11 cellular contexts compared by ENCODE assay signal in genomic region chr21:45137612-45137937, GRCh38.
"Had no signal": no experiment of that assay in that cellular context is flagged by ENCODE, and none has a peak within 500 bp of the region (broad histone marks: within the 10 kb centered on the region; RNA-seq: fewer than 3 reads in every experiment).

No MANE protein-coding gene starts in this region.

- H3K4me3 Mint-ChIP-seq: activated CD4-positive, alpha-beta memory T cell treated with anti-CD3 and anti-CD28 coated beads for 36 hours; activated naive CD4-positive, alpha-beta T cell treated with anti-CD3 and anti-CD28 coated beads, Interleukin-2, amount 50 U/mL, for 24 hours; activated T-helper 17 cell treated with anti-CD3 and anti-CD28 coated beads, Interleukin-2, amount 50 U/mL, for 72 hours; memory B cell; nephron progenitor cell; T-helper 1 cell treated with Interleukin-12 subunit alpha and Interleukin-12 subunit beta and Interleukin-4 antibody, amounts not matched to agents 30 μg/mL and 1 μg/mL, for 36 hours had no signal

- H3K36me3 Mint-ChIP-seq: activated naive CD4-positive, alpha-beta T cell treated with anti-CD3 and anti-CD28 coated beads, Interleukin-2, amount 50 U/mL, for 24 hours had no signal

- H3K4me3 ChIP-seq: ovary, skin epidermis, thyroid gland, vagina had no signal

- H3K27me3 Mint-ChIP-seq: activated CD4-positive, alpha-beta memory T cell treated with anti-CD3 and anti-CD28 coated beads for 36 hours; activated naive CD4-positive, alpha-beta T cell treated with anti-CD3 and anti-CD28 coated beads, Interleukin-2, amount 50 U/mL, for 24 hours; activated T-helper 17 cell treated with anti-CD3 and anti-CD28 coated beads, Interleukin-2, amount 50 U/mL, for 72 hours; memory B cell had no signal

- H3K36me3 ChIP-seq: ovary, thyroid gland, vagina had no signal

- H3K27ac ChIP-seq: foreskin keratinocyte, ovary, skin epidermis, thyroid gland, vagina had no signal

- H3K9me3 Mint-ChIP-seq: activated CD4-positive, alpha-beta memory T cell treated with anti-CD3 and anti-CD28 coated beads for 36 hours; activated naive CD4-positive, alpha-beta T cell treated with anti-CD3 and anti-CD28 coated beads, Interleukin-2, amount 50 U/mL, for 24 hours; activated T-helper 17 cell treated with anti-CD3 and anti-CD28 coated beads, Interleukin-2, amount 50 U/mL, for 72 hours; memory B cell; nephron progenitor cell; T-helper 1 cell treated with Interleukin-12 subunit alpha and Interleukin-12 subunit beta and Interleukin-4 antibody, amounts not matched to agents 30 μg/mL and 1 μg/mL, for 36 hours had no signal

- H3K27ac Mint-ChIP-seq: activated CD4-positive, alpha-beta memory T cell treated with anti-CD3 and anti-CD28 coated beads for 36 hours; activated naive CD4-positive, alpha-beta T cell treated with anti-CD3 and anti-CD28 coated beads, Interleukin-2, amount 50 U/mL, for 24 hours; activated T-helper 17 cell treated with anti-CD3 and anti-CD28 coated beads, Interleukin-2, amount 50 U/mL, for 72 hours; memory B cell; nephron progenitor cell; T-helper 1 cell treated with Interleukin-12 subunit alpha and Interleukin-12 subunit beta and Interleukin-4 antibody, amounts not matched to agents 30 μg/mL and 1 μg/mL, for 36 hours had no signal

- H3K9me3 ChIP-seq: ovary, thyroid gland, vagina had no signal

- H3K27me3 ChIP-seq: foreskin keratinocyte, ovary, thyroid gland, vagina had no signal

- H3K4me1 ChIP-seq: foreskin keratinocyte, thyroid gland had no signal
